Comparison of ENCODE assay signal across 11 cellular contexts in the genomic region with DNA sequence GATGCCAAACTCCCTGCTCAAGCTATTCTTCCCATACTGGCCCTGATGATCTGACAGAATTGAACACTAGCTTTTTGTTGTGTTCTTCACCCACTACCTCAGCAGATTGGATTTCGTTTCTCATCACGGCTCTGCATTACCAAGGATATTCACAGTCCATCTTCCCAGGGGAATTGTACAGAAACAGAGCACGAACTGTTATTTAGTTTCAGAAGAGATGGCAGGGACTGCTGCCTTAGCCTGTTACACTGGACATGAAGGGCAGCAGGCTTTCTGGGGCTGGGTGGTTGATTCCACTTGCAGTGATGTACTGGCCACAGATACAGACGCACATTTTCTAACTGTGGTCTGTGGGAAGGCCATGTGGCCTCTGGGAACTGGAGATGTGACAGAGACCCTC.
DNase-seq lines count a peak whose midpoint lies in the region; ATAC-seq, FAIRE-seq and TF ChIP-seq lines count a peak whose summit lies in the region.
"Had no signal": no experiment of that assay in that cellular context is flagged by ENCODE, and none has a peak within 500 bp of the region (broad histone marks: within the 10 kb centered on the region; RNA-seq: fewer than 3 reads in every experiment).

No MANE protein-coding gene starts in this region.

- H4K91ac ChIP-seq in H1 (replicated peaks; ENCODE audit: insufficient read length, low read length), result no peak overlapping the region

- H3K79me2 ChIP-seq in OCI-LY1 (ENCODE audit: insufficient read depth, low read length) (no peaks in the 10 kb centered on the region), H1 (ENCODE audit: control insufficient read depth in 1 of 2, insufficient read depth in 2 of 2, low read length in 2 of 2) (no peaks in the 10 kb centered on the region), parathyroid adenoma (peaks cover 7% of the 10 kb centered on the region)

- H3K9me2 ChIP-seq in OCI-LY1 (ENCODE audit: low read depth, low read length), result no peaks in the 10 kb centered on the region

- intact Hi-C loops in mucosa of descending colon (cut with DNase I, micrococcal nuclease), result no loop called here

- H3K27ac ChIP-seq in OCI-LY1 (ENCODE audit: low read depth, low read length, poor library complexity, severe bottlenecking) (peak overlapping the region; percentile 57), H1 (ENCODE audit: low read depth, low read length) (peak overlapping the region; percentile 26; the same call in 1 of the 2 replicates), parathyroid adenoma (peak overlapping the region; percentile 99)

- H2AK5ac ChIP-seq in H1 (ENCODE audit: low read depth, low read length), result no peak overlapping the region

- H3K4me1 ChIP-seq in OCI-LY1 (ENCODE audit: insufficient read depth, low read length, severe bottlenecking) (peaks cover 95% of the 10 kb centered on the region), H1 (replicated peaks in 1 of 4; ENCODE audit: control insufficient read depth in 3 of 4, insufficient read depth in 4 of 4, low read length in 3 of 4) (peaks cover 0 to 3% (median under 1%) of the 10 kb centered on the region in 4 experiments; a peak in 1 of 7 replicates), parathyroid adenoma (peaks cover 68% of the 10 kb centered on the region), mucosa of descending colon (ENCODE audit: low read depth) (peaks cover 5% of the 10 kb centered on the region)

- peaks cover 35% of the 10 kb centered on the region for H3K36me3 ChIP-seq in OCI-LY1 (ENCODE audit: insufficient read depth, low read length)
- H3K36me3 ChIP-seq in H1 (ENCODE audit: control insufficient read depth in 2 of 4, insufficient read depth in 4 of 4, low read length in 3 of 4), result peaks cover 0 to 5% (median 1%) of the 10 kb centered on the region in 4 experiments; a peak in 1 of 8 replicates
- no peaks in the 10 kb centered on the region for H3K36me3 ChIP-seq in parathyroid adenoma (ENCODE audit: control insufficient read depth, insufficient read depth, low read length)
- H3K36me3 ChIP-seq in mucosa of descending colon (ENCODE audit: low read depth), result no peaks in the 10 kb centered on the region
- H3K36me3 ChIP-seq in MG63, result peaks cover 72% of the 10 kb centered on the region

- H3F3A ChIP-seq in OCI-LY1 (ENCODE audit: insufficient read depth, low read length), result no peaks in the 10 kb centered on the region

- no peak overlapping the region for H3K56ac ChIP-seq in H1 (replicated peaks; ENCODE audit: insufficient read length, low read depth, low read length)

- no peak for TF ChIP-seq CTCF in OCI-LY1 (IDR thresholded peaks at IDR 0.05; ENCODE audit: low read length)
- no peak for TF ChIP-seq CTCF in H1 (IDR thresholded peaks at IDR 0.05; ENCODE audit: control extremely low read depth in 1 of 3, insufficient read depth in 1 of 3, low read depth in 1 of 3, low read length in 3 of 3)
- TF ChIP-seq CTCF in parathyroid adenoma (IDR thresholded peaks at IDR 0.05), result no peak
- no peak for TF ChIP-seq CTCF in D721Med (IDR thresholded peaks at IDR 0.05; ENCODE audit: insufficient read depth, missing control alignments)
- TF ChIP-seq CTCF in mucosa of descending colon (IDR thresholded peaks at IDR 0.05), result no peak

- no peaks in the 10 kb centered on the region for H3K23me2 ChIP-seq in H1 (ENCODE audit: low read depth, low read length)

- H3K4me3 ChIP-seq in GM08714 (ENCODE audit: low read length) (peak overlapping the region; percentile 32; the same call in 1 of the 2 replicates), OCI-LY1 (ENCODE audit: low read depth, low read length, poor library complexity, severe bottlenecking) (no peak overlapping the region), H1 (ENCODE audit: extremely low read depth in 1 of 4, insufficient read depth in 2 of 4, low read depth in 3 of 4, low read length in 4 of 4) (no peak overlapping the region), parathyroid adenoma (ENCODE audit: low read depth, low read length) (peak overlapping the region; percentile 30), mucosa of descending colon (no peak overlapping the region), MG63 (no peak overlapping the region)
- H3K4me3 ChIP-seq: skin epidermis had no signal

- H2BK20ac ChIP-seq in H1 (ENCODE audit: low read length), result no peak overlapping the region

- no peak overlapping the region for H3K4ac ChIP-seq in H1 (replicated peaks; ENCODE audit: insufficient read length, low read depth, low read length)

- no peak overlapping the region for H3K14ac ChIP-seq in H1 (ENCODE audit: insufficient read length)

- no peak overlapping the region for H4K5ac ChIP-seq in H1 (ENCODE audit: insufficient read length, low read depth, low read length)

- H4K8ac ChIP-seq in H1 (ENCODE audit: extremely low read depth, insufficient read depth, low read length), result no peak overlapping the region

- TF ChIP-seq POLR2A in H1 (IDR thresholded peaks at IDR 0.05; ENCODE audit: control extremely low read depth in 1 of 2, low read depth in 2 of 2, low read length in 2 of 2), result no peak

- FAIRE-seq in H1 (lab: Jason Lieb, UNC) (no peak), D721Med (lab: Jason Lieb, UNC) (no peak)

- H3K9me3 ChIP-seq in OCI-LY1 (ENCODE audit: low read length) (no peaks in the 10 kb centered on the region), H1 (ENCODE audit: insufficient read depth in 2 of 2, low read depth in 1 of 2, low read length in 1 of 2) (no peaks in the 10 kb centered on the region), parathyroid adenoma (ENCODE audit: control insufficient read depth, low read length) (no peaks in the 10 kb centered on the region), mucosa of descending colon (no peaks in the 10 kb centered on the region), MG63 (no peaks in the 10 kb centered on the region)

- no peak for DNase-seq in H1 (ENCODE audit: low read depth in 1 of 2, low spot score in 2 of 2)
- DNase-seq in D721Med (ENCODE audit: insufficient read length, low spot score), result no peak
- no peak for DNase-seq in mucosa of descending colon
- no peak for DNase-seq in MG63
- DNase-seq: activated gamma-delta T cell had no signal

- H3K79me1 ChIP-seq in H1 (ENCODE audit: low read depth, low read length), result peaks cover 2% of the 10 kb centered on the region; the same call in 1 of the 2 replicates

- TF ChIP-seq EP300 in H1 (IDR thresholded peaks at IDR 0.05; ENCODE audit: borderline replicate concordance in 1 of 2, low read depth in 2 of 2, low read length in 2 of 2), result no peak

- H2BK12ac ChIP-seq in H1 (ENCODE audit: low read depth, low read length), result no peak overlapping the region

- no peak overlapping the region for H2AFZ ChIP-seq in OCI-LY1 (ENCODE audit: low read length)
- H2AFZ ChIP-seq in H1 (ENCODE audit: low read length), result no peak overlapping the region
- peak overlapping the region; percentile 9 for H2AFZ ChIP-seq in parathyroid adenoma

- H3K4me2 ChIP-seq in OCI-LY1 (ENCODE audit: low read length) (no peak overlapping the region; the same call in 1 of the 2 replicates), H1 (ENCODE audit: insufficient read depth in 1 of 2, low read depth in 2 of 2, low read length in 2 of 2) (no peak overlapping the region), parathyroid adenoma (ENCODE audit: low read length) (peak overlapping the region; percentile 43)

- no peak overlapping the region for H3K18ac ChIP-seq in H1 (ENCODE audit: extremely low read depth, low read length)

- no peaks in the 10 kb centered on the region for H3K27me3 ChIP-seq in OCI-LY1 (ENCODE audit: insufficient read depth, low read length)
- H3K27me3 ChIP-seq in H1 (replicated peaks in 1 of 4; ENCODE audit: control insufficient read depth in 3 of 4, extremely low read depth in 1 of 4, insufficient read depth in 3 of 4, low read length in 3 of 4), result no peaks in the 10 kb centered on the region
- no peaks in the 10 kb centered on the region for H3K27me3 ChIP-seq in parathyroid adenoma (ENCODE audit: control insufficient read depth, insufficient read depth, low read length)
- no peaks in the 10 kb centered on the region for H3K27me3 ChIP-seq in MG63

- CTCF ChIA-PET in H1 (lab: Charles Lee; ENCODE audit: partially characterized antibody), result interaction anchor here (0.8 to 2.8 kb wide), 8 partner anchors 10 to 205 kb away, joined by 3 to 17 read pairs (median 4); no protein-coding TSS in a partner anchor

- no peaks in the 10 kb centered on the region for H4K20me1 ChIP-seq in OCI-LY1 (ENCODE audit: insufficient read depth, low read length)
- peaks cover 0 to 6% of the 10 kb centered on the region in 2 experiments for H4K20me1 ChIP-seq in H1 (replicated peaks in 1 of 2; ENCODE audit: control insufficient read depth in 1 of 2, insufficient read depth in 2 of 2, low read length in 2 of 2)

- ATAC-seq in mucosa of descending colon (no peak), GM21367 (IDR thresholded peaks at IDR 0.05; ENCODE audit: unreplicated experiment) (no peak)
- ATAC-seq: Panc1 had no signal

- POLR2A ChIA-PET in H1 (lab: Charles Lee; ENCODE audit: partially characterized antibody), result interaction anchor here (1.1 to 1.5 kb wide), 3 partner anchors 10 to 176 kb away, joined by 3 to 4 read pairs (median 3); no protein-coding TSS in a partner anchor

- peak overlapping the region; percentile 16; the same call in 1 of the 2 replicates for H3K9ac ChIP-seq in OCI-LY1 (ENCODE audit: low read length)
- 0 out of 7 replicates have a peak overlapping the region, but pooled peaks of 1 of the 4 experiments have one; percentile 9 for H3K9ac ChIP-seq in H1 (replicated peaks in 1 of 4; ENCODE audit: extremely low read depth in 1 of 4, low read depth in 3 of 4, low read length in 3 of 4)
- H3K9ac ChIP-seq in parathyroid adenoma, result peak overlapping the region; percentile 4

- 87% methylated on average over 4 of the region's 4 CpGs; no CpG with 5 or more reads in 1 of the 2 experiments for WGBS in H1 (ENCODE audit: extremely low coverage in 1 of 2, insufficient coverage in 1 of 2, insufficient read length in 1 of 2, insufficient replicate concordance in 2 of 2, low coverage in 1 of 2, low lambda C conversion rate in 2 of 2, missing lambda C conversion rate in 1 of 2), 2 experiments

- no peak overlapping the region for H2BK5ac ChIP-seq in H1 (ENCODE audit: low read depth, low read length)

- H2BK120ac ChIP-seq in H1 (replicated peaks; ENCODE audit: low read depth, low read length), result no peak overlapping the region

- no peak overlapping the region for H2BK15ac ChIP-seq in H1 (ENCODE audit: low read length)

- no peak for TF ChIP-seq RAD21 in H1 (IDR thresholded peaks at IDR 0.05 in 1 of 2, conservative IDR thresholded peaks at IDR 0.05 in 1 of 2; ENCODE audit: low read depth in 2 of 2, low read length in 2 of 2)

- no peak overlapping the region for H3K23ac ChIP-seq in H1 (ENCODE audit: insufficient read length)

TF ChIP-seq in H1, 55 proteins besides CTCF, POLR2A, EP300 and RAD21:
- TF ChIP-seq BCL11A (IDR thresholded peaks at IDR 0.05; ENCODE audit: low read depth in 2 of 2, low read length in 2 of 2), result no peak

Comparison
In these comparisons a context has a peak if more than half of its experiments do, and no peak if none do; other contexts are left out.
1. H3K4me3 ChIP-seq: peak in GM08714 (single experiment) and parathyroid adenoma (single experiment); none in OCI-LY1 (single experiment), H1 (0 of 4), mucosa of descending colon (single experiment) and MG63 (single experiment).
2. H3K27ac ChIP-seq: peak in every context shown above with its lines; median percentile 99 in parathyroid adenoma; 57 in OCI-LY1; 26 in H1.